24 cellular contexts compared by ENCODE assay signal in the genomic region with DNA sequence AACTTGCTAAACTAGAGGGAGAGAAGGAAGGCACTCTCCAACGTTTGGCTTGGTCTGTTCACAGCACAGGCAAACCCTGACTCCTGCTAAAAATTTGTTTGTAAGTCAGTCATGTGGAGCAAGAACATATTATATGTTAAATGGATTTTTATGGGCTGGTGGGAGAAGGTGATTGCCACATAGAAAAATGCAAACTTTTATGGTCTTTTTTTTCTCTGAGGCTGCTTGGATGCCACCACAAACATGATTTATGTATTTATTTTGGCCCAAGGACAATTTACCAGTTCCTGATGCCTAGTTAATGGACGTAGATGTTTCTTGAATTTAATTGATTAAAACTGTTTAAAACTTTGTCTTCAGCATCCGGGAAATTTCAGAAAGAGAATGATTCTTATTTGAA.
DNase-seq lines count a peak whose midpoint lies in the region; ATAC-seq and TF ChIP-seq lines count a peak whose summit lies in the region.
"Had no signal": no experiment of that assay in that cellular context is flagged by ENCODE, and none has a peak within 500 bp of the region (broad histone marks: within the 10 kb centered on the region; RNA-seq: fewer than 3 reads in every experiment).

No MANE protein-coding gene starts in this region.

- no peak overlapping the region for H3K4me2 ChIP-seq in PC-3 (ENCODE audit: low read length)
- no peak overlapping the region for H3K4me2 ChIP-seq in neural progenitor cell

- in situ Hi-C loops in Caki2 (cut with HindIII; ENCODE audit: low pct_unique_long_range_greater_than_20kb, low sequenced_read_pairs) = no loop called here

- no peak overlapping the region for H3K9ac ChIP-seq in PC-3 (ENCODE audit: low read length)
- H3K9ac ChIP-seq in neural progenitor cell = no peak overlapping the region

- H3K4me1 ChIP-seq in HEK293 (ENCODE audit: control insufficient read depth, insufficient read depth, low read length) (peaks cover 5% of the 10 kb centered on the region; the same call in 1 of the 2 replicates), PC-3 (ENCODE audit: insufficient read depth, low read length) (no peaks in the 10 kb centered on the region), neural progenitor cell (no peaks in the 10 kb centered on the region), left ventricle myocardium inferior (no peaks in the 10 kb centered on the region)
- H3K4me1 ChIP-seq: BE2C, HAP-1 had no signal

- DNase-seq in Caki2 (ENCODE audit: low read depth) (peak; percentile 33), PC-3 (peak; percentile 3), neural progenitor cell (ENCODE audit: low spot score) (no peak), NCI-H2081 treated with DMSO at 0.1 percent for 48 hours (lab: John Stamatoyannopoulos, UW) (no peak), left ventricle myocardium inferior (no peak), NOMO-1 (lab: John Stamatoyannopoulos, UW; ENCODE audit: unreplicated experiment in 2 of 2) (no peak)
- DNase-seq: BE2C; Calu3; CD8-positive, alpha-beta memory T cell; DMS79 treated with DMSO at 0.1 percent for 48 hours; GOT3; Kasumi-1; MM.1S; NCI-H2029; NCI-H446 treated with DMSO at 0.1 percent for 48 hours; NCI-H526 treated with DMSO at 0.1 percent for 48 hours; SIG-M5 had no signal

- H3K4me3 ChIP-seq in HEK293 (ENCODE audit: low read depth, low read length) = no peak overlapping the region
- H3K4me3 ChIP-seq in PC-3 (ENCODE audit: low read length) = no peak overlapping the region
- no peak overlapping the region for H3K4me3 ChIP-seq in neural progenitor cell
- H3K4me3 ChIP-seq in left ventricle myocardium inferior = no peak overlapping the region
- H3K4me3 ChIP-seq: HAP-1, K562, SK-N-MC had no signal

- TF ChIP-seq CTCF in HEK293 (tag by site-specific recombination; IDR thresholded peaks at IDR 0.05) (no peak), PC-3 (conservative IDR thresholded peaks at IDR 0.05; ENCODE audit: low read depth, low read length) (no peak), neural progenitor cell (IDR thresholded peaks at IDR 0.05) (no peak), left ventricle myocardium inferior (IDR thresholded peaks at IDR 0.05; ENCODE audit: borderline replicate concordance) (no peak)

- H2AFZ ChIP-seq in PC-3 (ENCODE audit: low read length) (no peak overlapping the region), neural progenitor cell (replicated peaks) (peak overlapping the region; percentile 27)

- H3K36me3 Mint-ChIP-seq in neural progenitor cell = no peaks in the 10 kb centered on the region
- H3K36me3 Mint-ChIP-seq: CD14-positive monocyte; CD8-positive, alpha-beta memory T cell had no signal

- H3K27ac ChIP-seq in HEK293 (ENCODE audit: extremely low read depth, low read depth, low read length) (no peak overlapping the region), PC-3 (ENCODE audit: low read length) (no peak overlapping the region), neural progenitor cell (no peak overlapping the region), left ventricle myocardium inferior (replicated peaks) (no peak overlapping the region)
- H3K27ac ChIP-seq: SK-N-MC had no signal

- no peaks in the 10 kb centered on the region for H3F3A ChIP-seq in PC-3 (ENCODE audit: low read length, unreplicated experiment)
- H3F3A ChIP-seq in neural progenitor cell (ENCODE audit: low read depth) = no peaks in the 10 kb centered on the region

- intact Hi-C loops in PC-3 (cut with micrococcal nuclease) = no loop called here
- intact Hi-C loops in left ventricle myocardium inferior (cut with micrococcal nuclease) = no loop called here

- no peak overlapping the region for H3K4me3 Mint-ChIP-seq in neural progenitor cell
- H3K4me3 Mint-ChIP-seq: CD14-positive monocyte; CD8-positive, alpha-beta memory T cell had no signal

- H3K36me3 ChIP-seq in HEK293 (ENCODE audit: control insufficient read depth in 2 of 2, insufficient read depth in 1 of 2, low read length in 2 of 2) (no peaks in the 10 kb centered on the region), PC-3 (ENCODE audit: low read depth, low read length) (no peaks in the 10 kb centered on the region), neural progenitor cell (no peaks in the 10 kb centered on the region), left ventricle myocardium inferior (no peaks in the 10 kb centered on the region)
- H3K36me3 ChIP-seq: BE2C, HAP-1 had no signal

- H3K27me3 Mint-ChIP-seq in neural progenitor cell (ENCODE audit: insufficient read depth, low read depth) = no peaks in the 10 kb centered on the region
- H3K27me3 Mint-ChIP-seq: CD8-positive, alpha-beta memory T cell had no signal

- H3K27ac Mint-ChIP-seq in neural progenitor cell = no peak overlapping the region
- H3K27ac Mint-ChIP-seq: CD14-positive monocyte; CD8-positive, alpha-beta memory T cell had no signal

- no peaks in the 10 kb centered on the region for H3K9me3 Mint-ChIP-seq in neural progenitor cell

- H3K9me2 ChIP-seq in PC-3 (replicated peaks; ENCODE audit: low read length) = no peaks in the 10 kb centered on the region

- no peaks in the 10 kb centered on the region for H3K79me2 ChIP-seq in PC-3 (ENCODE audit: low read length)
- H3K79me2 ChIP-seq in neural progenitor cell (ENCODE audit: low read depth) = no peaks in the 10 kb centered on the region

- no peaks in the 10 kb centered on the region for H3K4me1 Mint-ChIP-seq in neural progenitor cell
- H3K4me1 Mint-ChIP-seq: CD14-positive monocyte; CD8-positive, alpha-beta memory T cell had no signal

- BruUV-seq in PC-3 (replicated peaks; lab: Mats Ljungman, UMichigan) = no TSS peak

- POLR2A ChIA-PET in HEK293 (lab: Yijun Ruan, JAX) = no interaction called here
- POLR2A ChIA-PET in PC-3 (lab: Charles Lee; ENCODE audit: unreplicated experiment) = no interaction called here

- H4K20me1 ChIP-seq in PC-3 (ENCODE audit: low read length) (no peaks in the 10 kb centered on the region), neural progenitor cell (ENCODE audit: low read depth) (no peaks in the 10 kb centered on the region)

- H3K27me3 ChIP-seq in PC-3 (ENCODE audit: low read length) = peaks cover 20% of the 10 kb centered on the region; the same call in 1 of the 2 replicates
- H3K27me3 ChIP-seq in neural progenitor cell = no peaks in the 10 kb centered on the region
- no peaks in the 10 kb centered on the region for H3K27me3 ChIP-seq in left ventricle myocardium inferior (ENCODE audit: low read depth)
- H3K27me3 ChIP-seq: BE2C had no signal

- CTCF ChIA-PET in HEK293 (lab: Yijun Ruan, JAX) (interaction anchor here (0.6 kb wide), 1 partner anchor 42 kb away, joined by 3 read pairs; no protein-coding TSS in a partner anchor), PC-3 (lab: Charles Lee) (no interaction called here)

- no peaks in the 10 kb centered on the region for H3K9me3 ChIP-seq in HEK293 (ENCODE audit: control insufficient read depth, insufficient read depth, low read depth, low read length)
- H3K9me3 ChIP-seq in PC-3 (ENCODE audit: low read length) = peaks cover 8% of the 10 kb centered on the region; the same call in 1 of the 2 replicates
- no peaks in the 10 kb centered on the region for H3K9me3 ChIP-seq in neural progenitor cell (ENCODE audit: low read depth)
- no peaks in the 10 kb centered on the region for H3K9me3 ChIP-seq in left ventricle myocardium inferior (replicated peaks)
- H3K9me3 ChIP-seq: BE2C, HAP-1 had no signal

- no peak for ATAC-seq in PC-3
- ATAC-seq: HepG2, K562, Panc1 had no signal

TF ChIP-seq in HEK293, 187 proteins besides CTCF, POLR2A, EP300 and RAD21:
- TF ChIP-seq, protein P1, sequence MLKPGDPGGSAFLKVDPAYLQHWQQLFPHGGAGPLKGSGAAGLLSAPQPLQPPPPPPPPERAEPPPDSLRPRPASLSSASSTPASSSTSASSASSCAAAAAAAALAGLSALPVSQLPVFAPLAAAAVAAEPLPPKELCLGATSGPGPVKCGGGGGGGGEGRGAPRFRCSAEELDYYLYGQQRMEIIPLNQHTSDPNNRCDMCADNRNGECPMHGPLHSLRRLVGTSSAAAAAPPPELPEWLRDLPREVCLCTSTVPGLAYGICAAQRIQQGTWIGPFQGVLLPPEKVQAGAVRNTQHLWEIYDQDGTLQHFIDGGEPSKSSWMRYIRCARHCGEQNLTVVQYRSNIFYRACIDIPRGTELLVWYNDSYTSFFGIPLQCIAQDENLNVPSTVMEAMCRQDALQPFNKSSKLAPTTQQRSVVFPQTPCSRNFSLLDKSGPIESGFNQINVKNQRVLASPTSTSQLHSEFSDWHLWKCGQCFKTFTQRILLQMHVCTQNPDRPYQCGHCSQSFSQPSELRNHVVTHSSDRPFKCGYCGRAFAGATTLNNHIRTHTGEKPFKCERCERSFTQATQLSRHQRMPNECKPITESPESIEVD (tag by site-specific recombination; IDR thresholded peaks at IDR 0.05) = peak; percentile 73
- TF ChIP-seq FEZF1 (tag by site-specific recombination; IDR thresholded peaks at IDR 0.05) (peak; percentile 46; the same call in 1 of the 2 replicates), REST (tag by site-specific recombination; IDR thresholded peaks at IDR 0.05) (no peak)

Comparison
In these comparisons a context has a peak if more than half of its experiments do, and no peak if none do; other contexts are left out.
1. DNase-seq: peak in Caki2 (single experiment) and PC-3 (single experiment); none in neural progenitor cell (single experiment), NCI-H2081 treated with DMSO at 0.1 percent for 48 hours (single experiment), left ventricle myocardium inferior (single experiment) and NOMO-1 (0 of 2).